ENCODE assay signal across 22 cellular contexts in genomic region chr14:101200008-101200649, GRCh38.
DNase-seq lines count a peak whose midpoint lies in the region; ATAC-seq, FAIRE-seq and TF ChIP-seq lines count a peak whose summit lies in the region.
"Had no signal": no experiment of that assay in that cellular context is flagged by ENCODE, and none has a peak within 500 bp of the region (broad histone marks: within the 10 kb centered on the region; RNA-seq: fewer than 3 reads in every experiment).

No MANE protein-coding gene starts in this region.

- no peaks in the 10 kb centered on the region for H3K27me3 ChIP-seq in H9 (ENCODE audit: insufficient read depth, low read length)
- peaks cover 2 to 18% of the 10 kb centered on the region in 2 experiments; a peak in 3 of 5 replicates for H3K27me3 ChIP-seq in HepG2 (ENCODE audit: control insufficient read depth in 1 of 2, insufficient read depth in 2 of 2, low read length in 2 of 2)
- H3K27me3 ChIP-seq in sigmoid colon: no peaks in the 10 kb centered on the region
- H3K27me3 ChIP-seq: MG63 had no signal

- no peak overlapping the region for H3K4me3 Mint-ChIP-seq in H9
- H3K4me3 Mint-ChIP-seq: B cell; CD4-positive, alpha-beta T cell had no signal

- H2AFZ ChIP-seq in H9 (ENCODE audit: low read length) (no peak overlapping the region), HepG2 (ENCODE audit: low read length) (no peak overlapping the region)
- H2AFZ ChIP-seq: GM23248 had no signal

- no peak overlapping the region for H3K27ac ChIP-seq in H9 (ENCODE audit: insufficient read length, low read depth, low read length)
- no peak overlapping the region for H3K27ac ChIP-seq in HepG2 (ENCODE audit: extremely low read length, insufficient read depth, low read length)
- no peak overlapping the region for H3K27ac ChIP-seq in sigmoid colon
- H3K27ac ChIP-seq: GM23248 had no signal

- no peak overlapping the region for H3K4ac ChIP-seq in H9 (ENCODE audit: low read depth, low read length)

- peaks cover 0 to 6% (median 3%) of the 10 kb centered on the region in 3 experiments; a peak in 5 of 7 replicates for H3K36me3 Mint-ChIP-seq in H9 (ENCODE audit: insufficient read depth in 1 of 3, low read depth in 3 of 3)

- in situ Hi-C loops in HepG2 (cut with HindIII; ENCODE audit: extremely low pct_ligation_motif_present, low pct_unique_long_range_greater_than_20kb): no loop called here

- ATAC-seq in HepG2 (no peak), GM21515 (IDR thresholded peaks at IDR 0.05; ENCODE audit: unreplicated experiment) (no peak)

- no peak overlapping the region for H2BK20ac ChIP-seq in H9 (ENCODE audit: low read depth, low read length, poor library complexity, severe bottlenecking)

- no peak overlapping the region for H4K91ac ChIP-seq in H9 (ENCODE audit: insufficient read length, low read depth, low read length)

- H3K9me3 ChIP-seq in H9 (ENCODE audit: control insufficient read depth, low read depth, low read length): no peaks in the 10 kb centered on the region
- no peaks in the 10 kb centered on the region for H3K9me3 ChIP-seq in HepG2 (ENCODE audit: low read length)
- no peaks in the 10 kb centered on the region for H3K9me3 ChIP-seq in sigmoid colon
- H3K9me3 ChIP-seq: MG63 had no signal

- TF ChIP-seq EP300 in HepG2 (IDR thresholded peaks at IDR 0.05; ENCODE audit: low read depth in 2 of 2, low read length in 2 of 2) (no peak), HepG2 (CRISPR knock-in tag; IDR thresholded peaks at IDR 0.05; ENCODE audit: borderline replicate concordance) (no peak), sigmoid colon (IDR thresholded peaks at IDR 0.05) (no peak)

- H3K56ac ChIP-seq in H9 (ENCODE audit: insufficient read length, low read depth, low read length): no peak overlapping the region

- H3T11ph ChIP-seq in H9 (ENCODE audit: low read length): no peak overlapping the region

- H3K79me2 ChIP-seq in H9 (ENCODE audit: insufficient read depth, low read length) (no peaks in the 10 kb centered on the region), HepG2 (ENCODE audit: insufficient read depth, low read length) (no peaks in the 10 kb centered on the region)

- H3K27ac Mint-ChIP-seq in H9: no peak overlapping the region
- H3K27ac Mint-ChIP-seq: B cell; CD4-positive, alpha-beta T cell had no signal

- H3K23ac ChIP-seq in H9 (ENCODE audit: insufficient read length, low read depth, low read length): no peak overlapping the region

- H3K14ac ChIP-seq in H9 (ENCODE audit: insufficient read depth, low read length): no peak overlapping the region

- DNase-seq in D341Med (ENCODE audit: low spot score) (peak; percentile 3), H9 (peak; percentile 12), HepG2 (ENCODE audit: low spot score) (no peak), sigmoid colon (peak; percentile 19), NCI-H2107 treated with DMSO at 0.1 percent for 48 hours (lab: John Stamatoyannopoulos, UW; ENCODE audit: unreplicated experiment) (no peak), dermis blood vessel endothelial cell (no peak)
- DNase-seq: CD4-positive, alpha-beta T cell; GDM1; GM23248; KG1; MG63; NCI-H1092 treated with DMSO at 0.1 percent for 48 hours; NCI-H1694; NCI-H2107; NCI-H345; NCI-H69; NK-92 treated with Interleukin-12 subunit alpha and Interleukin-12 subunit beta, amount 100 ng/mL, for 24 hours; OCI-M1 had no signal

- TF ChIP-seq CTCF in H9 (conservative IDR thresholded peaks at IDR 0.05) (no peak), HepG2 (CRISPR knock-in tag; IDR thresholded peaks at IDR 0.05) (no peak), sigmoid colon (IDR thresholded peaks at IDR 0.05) (no peak)

- H3K4me1 Mint-ChIP-seq in H9: no peaks in the 10 kb centered on the region
- H3K4me1 Mint-ChIP-seq: B cell had no signal

- H3K79me1 ChIP-seq in H9 (ENCODE audit: insufficient read depth, low read depth, low read length, poor library complexity, severe bottlenecking): no peaks in the 10 kb centered on the region

- no peak overlapping the region for H3K18ac ChIP-seq in H9 (ENCODE audit: insufficient read length, low read depth, low read length)

- no peaks in the 10 kb centered on the region for H3K4me1 ChIP-seq in H9 (ENCODE audit: insufficient read depth, low read length)
- no peaks in the 10 kb centered on the region for H3K4me1 ChIP-seq in HepG2 (ENCODE audit: insufficient read depth, low read length)
- H3K4me1 ChIP-seq in sigmoid colon: no peaks in the 10 kb centered on the region

- WGBS in H9 (ENCODE audit: extremely low coverage, insufficient read length, low lambda C conversion rate): no CpG with 5 or more reads among the region's 13 CpGs
- 33% methylated on average over 11 of the region's 13 CpGs for WGBS in HepG2 (ENCODE audit: low lambda C conversion rate)
- WGBS in sigmoid colon, 2 donors: 86 to 92% methylated on average over 13 of the region's 13 CpGs

- H2BK12ac ChIP-seq in H9 (ENCODE audit: insufficient read length, low read depth, low read length): no peak overlapping the region

- no peaks in the 10 kb centered on the region for H3K36me3 ChIP-seq in HepG2 (replicated peaks in 1 of 2; ENCODE audit: control insufficient read depth in 1 of 2, insufficient read depth in 2 of 2, low read length in 2 of 2)
- no peaks in the 10 kb centered on the region for H3K36me3 ChIP-seq in sigmoid colon
- H3K36me3 ChIP-seq: MG63 had no signal

- POLR2A ChIA-PET in HepG2 (lab: Yijun Ruan, JAX): no interaction called here

- TF ChIP-seq POLR2A in HepG2 (IDR thresholded peaks at IDR 0.05; ENCODE audit: insufficient read depth in 1 of 2, low read depth in 2 of 2, low read length in 2 of 2) (no peak), sigmoid colon (IDR thresholded peaks at IDR 0.05) (no peak)

- H2BK5ac ChIP-seq in H9 (ENCODE audit: insufficient read length, low read length): no peak overlapping the region

- intact Hi-C loops in HepG2 (cut with micrococcal nuclease; ENCODE audit: unreplicated experiment): no loop called here
- intact Hi-C loops in sigmoid colon (cut with DNase I): no loop called here

- H3K4me2 ChIP-seq in H9 (ENCODE audit: insufficient read depth, insufficient read length, low read length) (no peak overlapping the region), HepG2 (ENCODE audit: low read depth, low read length) (no peak overlapping the region)

- H3K4me3 ChIP-seq in HepG2 (replicated peaks in 1 of 3; ENCODE audit: insufficient read depth in 1 of 3, low read depth in 2 of 3, low read length in 3 of 3): no peak overlapping the region
- no peak overlapping the region for H3K4me3 ChIP-seq in sigmoid colon
- H3K4me3 ChIP-seq: GM23248, MG63 had no signal

- no peaks in the 10 kb centered on the region for H3K23me2 ChIP-seq in H9 (ENCODE audit: insufficient read length, low read depth, low read length, poor library complexity, severe bottlenecking)

- no peak overlapping the region for H4K5ac ChIP-seq in H9 (ENCODE audit: insufficient read length, low read depth, low read length)

- peaks cover 6 to 21% of the 10 kb centered on the region in 2 experiments; a peak in 4 of 5 replicates for H3K9me3 Mint-ChIP-seq in H9

- CTCF ChIA-PET in HepG2 (lab: Yijun Ruan, JAX; ENCODE audit: low intra/inter-chr PET ratio, low total read pairs): no interaction called here

- H4K20me1 ChIP-seq in H9 (ENCODE audit: control insufficient read depth, insufficient read depth, insufficient read length) (no peaks in the 10 kb centered on the region), HepG2 (ENCODE audit: insufficient read depth, low read length) (no peaks in the 10 kb centered on the region)

- no peak overlapping the region for H2BK120ac ChIP-seq in H9 (ENCODE audit: low read depth, low read length, poor library complexity, severe bottlenecking)

- no TSS peak for BruUV-seq in HepG2 (replicated peaks; lab: Mats Ljungman, UMichigan)

- peaks cover 14% of the 10 kb centered on the region for H3K27me3 Mint-ChIP-seq in H9 (ENCODE audit: low read depth)
- H3K27me3 Mint-ChIP-seq: B cell; CD4-positive, alpha-beta T cell had no signal

- no peak for TF ChIP-seq RAD21 in HepG2 (CRISPR knock-in tag; IDR thresholded peaks at IDR 0.05)

- FAIRE-seq in HepG2 (lab: Jason Lieb, UNC): no peak
- FAIRE-seq: D721Med, GM12892 had no signal

- no peak overlapping the region for H2BK15ac ChIP-seq in H9 (ENCODE audit: low read depth, low read length)

- no peak overlapping the region for H4K8ac ChIP-seq in H9 (replicated peaks; ENCODE audit: insufficient read length, low read depth, low read length)

- no peak overlapping the region for H2AK5ac ChIP-seq in H9 (ENCODE audit: insufficient read length, low read length)

- H3K9ac ChIP-seq in H9 (ENCODE audit: extremely low read depth, insufficient read length, low read length) (no peak overlapping the region), HepG2 (ENCODE audit: insufficient read depth, low read depth, low read length) (no peak overlapping the region)
- H3K9ac ChIP-seq: GM23248 had no signal

TF ChIP-seq in HepG2, 621 proteins besides CTCF, POLR2A, EP300 and RAD21:
- TF ChIP-seq MXD3 (CRISPR knock-in tag; IDR thresholded peaks at IDR 0.05) (no peak), TAF1 (CRISPR knock-in tag; IDR thresholded peaks at IDR 0.05) (no peak), HNF4G (IDR thresholded peaks at IDR 0.05; ENCODE audit: borderline replicate concordance, low read depth, low read length) (no peak), HNF4G (CRISPR knock-in tag; IDR thresholded peaks at IDR 0.05; ENCODE audit: borderline replicate concordance, low read depth) (no peak), ZNF768 (CRISPR knock-in tag; IDR thresholded peaks at IDR 0.05) (peak; percentile 49), SSRP1 (CRISPR knock-in tag; IDR thresholded peaks at IDR 0.05) (no peak)

Comparison
In these comparisons a context has a peak if more than half of its experiments do, and no peak if none do; other contexts are left out.
1. DNase-seq: peak in D341Med (single experiment), H9 (single experiment) and sigmoid colon (single experiment); none in HepG2 (single experiment), NCI-H2107 treated with DMSO at 0.1 percent for 48 hours (single experiment) and dermis blood vessel endothelial cell (single experiment).